In the genomic region with DNA sequence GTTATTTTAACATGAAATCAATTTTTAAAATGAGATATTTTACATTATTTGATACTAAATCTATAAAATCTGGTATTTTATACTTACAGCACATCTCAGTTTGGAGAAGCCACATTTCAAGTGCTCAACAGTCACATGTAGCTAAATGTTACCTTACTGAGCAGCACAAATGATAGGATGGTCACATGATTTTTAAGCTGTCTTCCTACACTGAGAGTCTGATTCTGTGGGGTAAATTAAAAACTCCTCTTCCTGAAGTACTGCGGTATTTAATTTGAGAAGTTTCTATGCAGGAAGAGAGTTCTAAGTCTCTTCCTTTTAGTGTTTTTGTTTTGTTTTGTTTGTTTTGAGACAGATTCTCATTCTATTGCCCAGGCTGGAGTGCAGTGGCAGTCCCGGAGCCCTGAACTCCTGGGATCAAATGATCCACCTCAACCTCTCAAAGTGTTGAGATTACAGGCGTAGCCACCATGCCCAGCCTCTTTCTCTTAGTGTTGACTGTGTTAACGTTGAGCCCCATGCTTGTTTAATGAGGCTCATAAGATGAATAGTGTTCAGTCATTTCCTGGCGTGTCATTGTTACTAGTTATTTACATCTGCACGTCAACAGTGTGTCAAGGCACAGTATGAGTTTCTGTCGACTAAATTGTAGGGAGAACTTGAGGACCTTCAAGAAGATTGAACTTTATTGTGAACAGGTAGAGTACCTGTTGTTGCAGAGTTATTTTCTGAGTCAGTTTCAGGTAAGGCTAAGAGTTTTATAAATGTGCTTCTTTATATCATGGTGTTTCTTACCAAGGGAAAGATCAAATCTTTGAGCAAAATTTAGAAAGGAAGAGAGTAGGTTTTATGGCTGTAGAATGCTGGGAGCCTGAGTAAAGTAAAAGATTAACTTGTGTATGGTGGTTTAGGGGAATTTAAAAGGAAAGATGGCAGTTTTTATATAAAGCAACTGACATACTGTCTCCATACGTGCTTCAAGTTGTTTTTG, we compare ENCODE assay signal across 8 cellular contexts. TPM values are rescaled to one million over a fixed set of nuclear protein-coding genes. Genes with fewer than 3 reads are reported as not detected.
A peak's percentile ranks its signal among the peaks of the same experiment; 100 is the strongest.
DNase-seq lines count a peak whose midpoint lies in the region; ATAC-seq, FAIRE-seq and TF ChIP-seq lines count a peak whose summit lies in the region.

No MANE protein-coding gene starts in this region.

- H3K27ac ChIP-seq in heart right ventricle = peak overlapping the region in 9 of 10 donors; percentile 22 to 97 (median 73)
- peak overlapping the region; percentile 35 for H3K27ac ChIP-seq in fibroblast of lung (ENCODE audit: insufficient read depth, low read length)
- H3K27ac ChIP-seq in suprapubic skin = peak overlapping the region; percentile 56

- intact Hi-C loops in heart right ventricle (cut with DNase I) (loop anchor here in 7 of 10 donors (5.0 to 10.0 kb wide), 7 partner anchors 38 to 128 kb away; no protein-coding TSS in a partner anchor), Right ventricle myocardium inferior (cut with DNase I) (no loop called here)

- no peaks in the 10 kb centered on the region for H4K20me1 ChIP-seq in fibroblast of lung (ENCODE audit: control insufficient read depth, extremely low read depth, insufficient read depth, low read length)

- TF ChIP-seq EP300 in suprapubic skin (IDR thresholded peaks at IDR 0.05) = no peak

- H3K9me3 ChIP-seq in heart right ventricle (no peaks in the 10 kb centered on the region), fibroblast of lung (ENCODE audit: control insufficient read depth, insufficient read depth, low read depth, low read length) (no peaks in the 10 kb centered on the region), suprapubic skin (no peaks in the 10 kb centered on the region)

- H3K9ac ChIP-seq in fibroblast of lung (ENCODE audit: insufficient read depth, low read length) = no peak overlapping the region

- FAIRE-seq in TTC549 (lab: Jason Lieb, UNC) = peak; percentile 51

- no peaks in the 10 kb centered on the region for H3K36me3 ChIP-seq in heart right ventricle
- no peaks in the 10 kb centered on the region for H3K36me3 ChIP-seq in fibroblast of lung (ENCODE audit: control insufficient read depth, insufficient read depth, low read length)
- no peaks in the 10 kb centered on the region for H3K36me3 ChIP-seq in suprapubic skin

- peak overlapping the region; percentile 30 for H3K4me2 ChIP-seq in fibroblast of lung (ENCODE audit: extremely low read depth, insufficient read depth, low read length)

- no peak for ATAC-seq in heart right ventricle
- ATAC-seq in Right ventricle myocardium inferior = no peak
- no peak for ATAC-seq in GM21367 (IDR thresholded peaks at IDR 0.05; ENCODE audit: unreplicated experiment)

- no peaks in the 10 kb centered on the region for H3K27me3 ChIP-seq in heart right ventricle
- no peaks in the 10 kb centered on the region for H3K27me3 ChIP-seq in fibroblast of lung (ENCODE audit: control insufficient read depth, insufficient read depth, low read length)
- H3K27me3 ChIP-seq in suprapubic skin = no peaks in the 10 kb centered on the region

- H3K4me1 ChIP-seq in heart right ventricle (peaks cover 0 to 81% (median 71%) of the 10 kb centered on the region in 9 donors), fibroblast of lung (ENCODE audit: control insufficient read depth, extremely low read depth, insufficient read depth, low read length) (peaks cover 7% of the 10 kb centered on the region), suprapubic skin (peaks cover 23% of the 10 kb centered on the region)

- DNase-seq in heart right ventricle = no peak
- no peak for DNase-seq in Right ventricle myocardium inferior (ENCODE audit: missing footprints)
- DNase-seq in fibroblast of lung (ENCODE audit: low read depth in 2 of 2) = no peak
- no peak for DNase-seq in suprapubic skin (ENCODE audit: low spot score in 2 of 2)
- DNase-seq in NCI-H187 treated with DMSO at 0.1 percent for 48 hours (lab: John Stamatoyannopoulos, UW) = no peak
- DNase-seq in NCI-H2171 treated with DMSO at 0.1 percent for 48 hours (lab: John Stamatoyannopoulos, UW) = no peak

- no peak for TF ChIP-seq POLR2A in suprapubic skin (IDR thresholded peaks at IDR 0.05)

- TF ChIP-seq CTCF in heart right ventricle (IDR thresholded peaks at IDR 0.05) (no peak), fibroblast of lung (conservative IDR thresholded peaks at IDR 0.05 in 1 of 2, IDR thresholded peaks at IDR 0.05 in 1 of 2; ENCODE audit: low read depth in 1 of 2, low read length in 2 of 2) (no peak), suprapubic skin (IDR thresholded peaks at IDR 0.05) (no peak)

- 57% methylated on average over 8 of the region's 8 CpGs for WGBS in heart right ventricle, 2 donors
- WGBS in suprapubic skin = 65% methylated on average over 8 of the region's 8 CpGs

- no peak overlapping the region for H2AFZ ChIP-seq in fibroblast of lung (ENCODE audit: low read length)

- peaks cover 88% of the 10 kb centered on the region for H3K79me2 ChIP-seq in fibroblast of lung (ENCODE audit: control insufficient read depth, insufficient read depth, low read length)

- H3K4me3 ChIP-seq in heart right ventricle = peak overlapping the region in 1 of 10 donors; percentile 26
- no peak overlapping the region for H3K4me3 ChIP-seq in fibroblast of lung (replicated peaks in 1 of 4; ENCODE audit: control extremely low read depth in 1 of 4, insufficient read depth in 1 of 4, low read depth in 3 of 4, low read length in 4 of 4)
- H3K4me3 ChIP-seq in suprapubic skin = no peak overlapping the region

RNA-seq across cellular contexts. Expression of a gene that starts 3.3 kb away (rescaled TPM):
- total RNA-seq in heart right ventricle (10 to 100 TPM; 13.1 to 24.4 (median 15.4) TPM), Right ventricle myocardium inferior (18.4 TPM), fibroblast of lung (20.0 and 26.9 TPM in 2 replicates), suprapubic skin (10 to 100 TPM; 20.2 to 26.2 (median 24.3) TPM)
- polyA plus RNA-seq in heart right ventricle (1 to 10 TPM; 5.6 to 6.6 TPM), fibroblast of lung (20.2 and 33.9 TPM in 2 replicates)
- polyA plus RNA-seq in fibroblast of lung (2012) = 12.6 and 18.7 TPM in 2 replicates
- 5.6 and 11.3 TPM in 2 replicates for polyA minus RNA-seq in fibroblast of lung (ENCODE audit: low replicate concordance)

RNA-seq across cellular contexts. Expression of a gene that starts 3.5 kb away (rescaled TPM):
- 10 to 100 TPM; 10.1 to 16.5 (median 13.6) TPM for total RNA-seq in heart right ventricle
- 1 to 10 TPM; 2.9 to 9.9 TPM for polyA plus RNA-seq in heart right ventricle
- total RNA-seq in Right ventricle myocardium inferior = 18.0 TPM
- 14.9 and 15.9 TPM in 2 replicates for total RNA-seq in fibroblast of lung
- 20.1 and 22.3 TPM in 2 replicates for polyA plus RNA-seq in fibroblast of lung
- 12.9 and 14.7 TPM in 2 replicates for polyA plus RNA-seq in fibroblast of lung (2012)
- polyA minus RNA-seq in fibroblast of lung (ENCODE audit: low replicate concordance) = 0.94 and 1.4 TPM in 2 replicates
- total RNA-seq in suprapubic skin = 10 to 100 TPM in 3 of 4 donors, 1 to 10 TPM in 1; 9.9 to 15.0 (median 12.1) TPM
